Comparison of ENCODE assay signal across 2 cellular contexts in the genomic region with DNA sequence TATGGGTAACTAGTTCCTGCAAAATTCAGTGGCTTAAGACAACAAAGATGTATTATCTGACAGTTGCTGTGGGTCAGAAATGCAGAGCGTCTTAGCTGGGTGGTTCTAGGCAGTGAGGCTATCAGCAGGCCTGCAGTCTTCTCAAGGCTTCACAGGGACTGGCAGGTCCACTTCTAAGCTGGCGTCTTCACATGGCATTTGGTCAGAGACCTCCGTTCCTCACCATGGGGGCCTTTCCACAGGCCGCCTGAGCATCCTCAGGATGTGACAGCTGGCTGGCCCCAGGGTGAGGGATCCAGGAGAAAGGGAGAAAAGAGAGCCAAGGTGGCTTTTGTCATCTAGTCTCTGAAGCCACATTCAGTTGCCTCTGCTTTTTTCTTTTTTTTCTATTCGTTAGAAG.
"Had no signal": no experiment of that assay in that cellular context is flagged by ENCODE, and none has a peak within 500 bp of the region (broad histone marks: within the 10 kb centered on the region; RNA-seq: fewer than 3 reads in every experiment).

No MANE protein-coding gene starts in this region.

- DNase-seq: GDM1, GF-D8 had no signal
